9 cellular contexts compared by ENCODE assay signal in the genomic region with DNA sequence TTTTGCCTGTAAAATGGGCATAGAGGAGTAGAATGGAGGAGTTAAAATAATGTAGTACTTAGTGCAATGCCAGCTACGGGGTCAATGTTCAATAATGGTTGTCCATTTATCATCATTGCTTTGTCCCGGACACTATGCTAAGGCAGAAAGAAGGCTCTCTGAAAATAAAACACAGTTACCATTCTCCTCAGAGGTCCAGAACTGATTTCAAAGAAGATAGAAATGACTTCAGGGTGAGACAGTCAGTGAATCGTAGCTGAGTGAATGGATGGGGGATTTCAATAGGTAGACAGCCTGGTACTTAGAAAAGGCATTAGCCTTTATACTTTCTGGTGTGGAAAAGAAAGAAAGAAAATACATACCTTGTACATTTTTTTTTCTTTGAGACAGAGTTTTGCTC. TPM values are rescaled to one million over a fixed set of nuclear protein-coding genes. Genes with fewer than 3 reads are reported as not detected.
DNase-seq lines count a peak whose midpoint lies in the region; ATAC-seq, FAIRE-seq and TF ChIP-seq lines count a peak whose summit lies in the region.
"Had no signal": no experiment of that assay in that cellular context is flagged by ENCODE, and none has a peak within 500 bp of the region (broad histone marks: within the 10 kb centered on the region; RNA-seq: fewer than 3 reads in every experiment).

No MANE protein-coding gene starts in this region.

- H3K27ac ChIP-seq in muscle layer of colon (ENCODE audit: low read depth, low read length), result peak overlapping the region; percentile 95

- TF ChIP-seq CTCF in bronchial epithelial cell (IDR thresholded peaks at IDR 0.05; ENCODE audit: insufficient read depth, low read length, severe bottlenecking), result no peak

- H3K36me3 Mint-ChIP-seq in stimulated activated naive CD8-positive, alpha-beta T cell treated with anti-CD3 and anti-CD28 coated beads, Interleukin-15, Interleukin-2, amounts not matched to agents 100 ng/mL and 50 ng/mL, for 24 hours (ENCODE audit: low read depth), result peaks cover 3% of the 10 kb centered on the region

- peaks cover 13% of the 10 kb centered on the region for H3K4me1 ChIP-seq in muscle layer of colon (ENCODE audit: insufficient read depth, low read length)

- no peaks in the 10 kb centered on the region for H3K9me3 Mint-ChIP-seq in stimulated activated naive CD8-positive, alpha-beta T cell treated with anti-CD3 and anti-CD28 coated beads, Interleukin-15, Interleukin-2, amounts not matched to agents 100 ng/mL and 50 ng/mL, for 24 hours

- H3K4me3 Mint-ChIP-seq in stimulated activated naive CD8-positive, alpha-beta T cell treated with anti-CD3 and anti-CD28 coated beads, Interleukin-15, Interleukin-2, amounts not matched to agents 100 ng/mL and 50 ng/mL, for 24 hours, result peak overlapping the region; percentile 77

- H3K4me3 ChIP-seq in bronchial epithelial cell (ENCODE audit: low read depth, low read length) (peak overlapping the region; percentile 71), muscle layer of colon (ENCODE audit: low read depth in 1 of 2, low read length in 2 of 2) (no peak overlapping the region)

- no peak overlapping the region for H3K9ac ChIP-seq in muscle layer of colon (ENCODE audit: low read length)

- in situ Hi-C loops in KBM-7 (cut with MboI; ENCODE audit: low pct_unique_long_range_greater_than_20kb, low sequenced_read_pairs), result no loop called here

- H3K9me3 ChIP-seq in muscle layer of colon (ENCODE audit: low read length), result no peaks in the 10 kb centered on the region

- peaks cover 55% of the 10 kb centered on the region for H3K4me1 Mint-ChIP-seq in stimulated activated naive CD8-positive, alpha-beta T cell treated with anti-CD3 and anti-CD28 coated beads, Interleukin-15, Interleukin-2, amounts not matched to agents 100 ng/mL and 50 ng/mL, for 24 hours (ENCODE audit: low read depth)

- no peaks in the 10 kb centered on the region for H3K27me3 ChIP-seq in bronchial epithelial cell (ENCODE audit: control insufficient read depth, insufficient read depth, low read length)
- H3K27me3 ChIP-seq in muscle layer of colon (ENCODE audit: control insufficient read depth in 1 of 2, insufficient read depth in 2 of 2, low read length in 2 of 2), result no peaks in the 10 kb centered on the region

- H3K27ac Mint-ChIP-seq in stimulated activated naive CD8-positive, alpha-beta T cell treated with anti-CD3 and anti-CD28 coated beads, Interleukin-15, Interleukin-2, amounts not matched to agents 100 ng/mL and 50 ng/mL, for 24 hours, result peak overlapping the region; percentile 76

- no peak for DNase-seq in stimulated activated naive CD8-positive, alpha-beta T cell treated with anti-CD3 and anti-CD28 coated beads, Interleukin-15, Interleukin-2, amounts not matched to agents 100 U/mL and 50 U/mL, for 24 hours
- DNase-seq in bronchial epithelial cell (ENCODE audit: low read depth), result peak; percentile 53
- no peak for DNase-seq in SK-N-DZ (ENCODE audit: low spot score)
- DNase-seq in stimulated activated CD4-positive, alpha-beta T cell treated with anti-CD3 and anti-CD28 coated beads, Interleukin-2, amount 100 ng/mL, for 24 hours, result no peak
- DNase-seq in midbrain (lab: John Stamatoyannopoulos, UW), result no peak
- DNase-seq in KBM-7, result no peak
- DNase-seq: NCI-H1417 treated with DMSO at 0.1 percent for 48 hours had no signal

- no peaks in the 10 kb centered on the region for H3K27me3 Mint-ChIP-seq in stimulated activated naive CD8-positive, alpha-beta T cell treated with anti-CD3 and anti-CD28 coated beads, Interleukin-15, Interleukin-2, amounts not matched to agents 100 ng/mL and 50 ng/mL, for 24 hours

- H3K36me3 ChIP-seq in bronchial epithelial cell (ENCODE audit: control insufficient read depth, insufficient read depth, low read length), result no peaks in the 10 kb centered on the region
- no peaks in the 10 kb centered on the region for H3K36me3 ChIP-seq in muscle layer of colon (ENCODE audit: insufficient read depth, low read length)

- no peak for ATAC-seq in stimulated activated naive CD8-positive, alpha-beta T cell treated with anti-CD3 and anti-CD28 coated beads, Interleukin-15, Interleukin-2, amounts not matched to agents 100 U/mL and 50 U/mL, for 24 hours

- no peak for FAIRE-seq in bronchial epithelial cell (lab: Jason Lieb, UNC)

RNA-seq across cellular contexts. Expression of a gene that starts 1.2 kb away (rescaled TPM):
- total RNA-seq in bronchial epithelial cell, result 59.5 and 80.5 TPM in 2 replicates
- polyA plus RNA-seq in SK-N-DZ (2014; cell fraction: cytosol; rRNA removed), result 30.0 and 30.1 TPM in 2 replicates
- polyA plus RNA-seq in SK-N-DZ (2014; cell fraction: nucleus; rRNA removed), result 47.7 and 56.8 TPM in 2 replicates

RNA-seq across cellular contexts. Expression of a gene that starts 50.5 kb away (rescaled TPM):
- 13.2 and 21.9 TPM in 2 replicates for total RNA-seq in bronchial epithelial cell
- 10.0 and 18.5 TPM in 2 replicates for polyA plus RNA-seq in SK-N-DZ (2014; cell fraction: cytosol; rRNA removed)
- 10.7 and 18.6 TPM in 2 replicates for polyA plus RNA-seq in SK-N-DZ (2014; cell fraction: nucleus; rRNA removed)
